Comparison of ENCODE assay signal across 8 cellular contexts in genomic region chr1:145846191-145846590, GRCh38. TPM values are rescaled to one million over a fixed set of nuclear protein-coding genes. Genes with fewer than 3 reads are reported as not detected.
DNase-seq lines count a peak whose midpoint lies in the region; ATAC-seq, FAIRE-seq and TF ChIP-seq lines count a peak whose summit lies in the region.

No MANE protein-coding gene starts in this region.

- DNase-seq in Ammon's horn (ENCODE audit: low spot score): peak; percentile 18
- DNase-seq in GM12891 (ENCODE audit: insufficient read length, low spot score): peak; percentile 66
- DNase-seq in astrocyte of the spinal cord (ENCODE audit: low read depth, low spot score): peak; percentile 32
- DNase-seq in cerebellar nuclear complex (lab: John Stamatoyannopoulos, UW): no peak

- no peaks in the 10 kb centered on the region for H3K79me2 ChIP-seq in OCI-LY1 (ENCODE audit: insufficient read depth, low read length)

- no peaks in the 10 kb centered on the region for H3K9me2 ChIP-seq in OCI-LY1 (ENCODE audit: low read depth, low read length)

- peak overlapping the region; percentile 72 for H3K4me2 ChIP-seq in OCI-LY1 (ENCODE audit: low read length)

- in situ Hi-C loops in astrocyte of the spinal cord (cut with HindIII; ENCODE audit: low sequenced_read_pairs): no loop called here

- no peaks in the 10 kb centered on the region for H3F3A ChIP-seq in OCI-LY1 (ENCODE audit: insufficient read depth, low read length)

- H3K4me3 ChIP-seq in OCI-LY1 (ENCODE audit: low read depth, low read length, poor library complexity, severe bottlenecking): peak overlapping the region; percentile 66
- H3K4me3 ChIP-seq in astrocyte of the spinal cord (ENCODE audit: low read depth, low read length): peak overlapping the region; percentile 53
- peak overlapping the region; percentile 47 for H3K4me3 ChIP-seq in iPS-11a (ENCODE audit: low read depth, low read length)
- H3K4me3 ChIP-seq in skeletal muscle tissue (ENCODE audit: low read length in 3 of 3): peak overlapping the region; percentile 72 to 85 (median 77)

- H3K4me1 ChIP-seq in OCI-LY1 (ENCODE audit: insufficient read depth, low read length, severe bottlenecking): peaks cover 17% of the 10 kb centered on the region
- peaks cover 9 to 17% (median 10%) of the 10 kb centered on the region in 3 donors for H3K4me1 ChIP-seq in skeletal muscle tissue (ENCODE audit: control insufficient read depth in 3 of 3, insufficient read depth in 3 of 3, low read length in 3 of 3)

- H3K27me3 ChIP-seq in OCI-LY1 (ENCODE audit: insufficient read depth, low read length) (no peaks in the 10 kb centered on the region), skeletal muscle tissue (ENCODE audit: control insufficient read depth in 3 of 3, insufficient read depth in 3 of 3, low read length in 3 of 3) (no peaks in the 10 kb centered on the region)

- TF ChIP-seq CTCF in OCI-LY1 (IDR thresholded peaks at IDR 0.05; ENCODE audit: low read length) (peak; percentile 68), astrocyte of the spinal cord (IDR thresholded peaks at IDR 0.05; ENCODE audit: low read depth, low read length) (peak; percentile 77)

- H3K9me3 ChIP-seq in OCI-LY1 (ENCODE audit: low read length): no peaks in the 10 kb centered on the region
- no peaks in the 10 kb centered on the region for H3K9me3 ChIP-seq in skeletal muscle tissue (ENCODE audit: control insufficient read depth in 3 of 3, low read length in 3 of 3)

- TF ChIP-seq POLR2A in GM12891 (IDR thresholded peaks at IDR 0.05; ENCODE audit: low read depth, low read length): no peak

- peak; percentile 72 for FAIRE-seq in GM12891 (lab: Jason Lieb, UNC)

- H2AFZ ChIP-seq in OCI-LY1 (ENCODE audit: low read length): no peak overlapping the region

- no peak for ATAC-seq in GM18870 (IDR thresholded peaks at IDR 0.05; ENCODE audit: unreplicated experiment)

- H3K36me3 ChIP-seq in OCI-LY1 (ENCODE audit: insufficient read depth, low read length) (peaks cover 40% of the 10 kb centered on the region), skeletal muscle tissue (ENCODE audit: control insufficient read depth in 3 of 3, insufficient read depth in 3 of 3, low read length in 3 of 3) (peaks cover 31 to 51% (median 41%) of the 10 kb centered on the region in 3 donors)

- H3K27ac ChIP-seq in OCI-LY1 (ENCODE audit: low read depth, low read length, poor library complexity, severe bottlenecking) (peak overlapping the region; percentile 66), skeletal muscle tissue (ENCODE audit: low read depth, low read length) (peak overlapping the region; percentile 48)

- H4K20me1 ChIP-seq in OCI-LY1 (ENCODE audit: insufficient read depth, low read length): no peaks in the 10 kb centered on the region

- peak overlapping the region; percentile 69 for H3K9ac ChIP-seq in OCI-LY1 (ENCODE audit: low read length)
- H3K9ac ChIP-seq in skeletal muscle tissue (ENCODE audit: low read depth in 1 of 3, low read length in 3 of 3): peak overlapping the region in 2 of 3 donors; percentile 75 to 92

TF ChIP-seq in GM12891, 5 proteins besides CTCF, POLR2A, EP300 and RAD21:
- TF ChIP-seq SPI1 (IDR thresholded peaks at IDR 0.05; ENCODE audit: low read depth, low read length) (no peak), PAX5 (IDR thresholded peaks at IDR 0.05; ENCODE audit: insufficient read depth, low read length, severe bottlenecking) (no peak), POLR2AphosphoS5 (IDR thresholded peaks at IDR 0.05; ENCODE audit: low read depth, low read length) (no peak), POU2F2 (IDR thresholded peaks at IDR 0.05; ENCODE audit: low read depth, low read length) (no peak), TAF1 (IDR thresholded peaks at IDR 0.05; ENCODE audit: low read depth, low read length) (no peak)
TF ChIP-seq in GM12891: peak in this region for 0.

RNA-seq across cellular contexts. Expression of gene NUDT17, which starts 0.8 kb away (rescaled TPM):
- polyA plus RNA-seq in GM12891 (2012; ENCODE audit: low read depth, missing spikeins): 4.1 TPM
- 8.9 TPM for total RNA-seq in skeletal muscle tissue

RNA-seq across cellular contexts. Expression of gene PIAS3, which starts 12.7 kb away (rescaled TPM):
- polyA plus RNA-seq in GM12891 (2012; ENCODE audit: low read depth, missing spikeins): 10.4 TPM
- total RNA-seq in skeletal muscle tissue: 5.7 TPM

RNA-seq across cellular contexts. Expression of gene POLR3C, which starts 22.2 kb away (rescaled TPM):
- 20.7 TPM for polyA plus RNA-seq in GM12891 (2012; ENCODE audit: low read depth, missing spikeins)
- 22.4 TPM for total RNA-seq in skeletal muscle tissue

RNA-seq across cellular contexts. Expression of gene RNF115, which starts 22.3 kb away (rescaled TPM):
- polyA plus RNA-seq in GM12891 (2012; ENCODE audit: low read depth, missing spikeins): 4.9 TPM
- 13.6 TPM for total RNA-seq in skeletal muscle tissue

RNA-seq across cellular contexts. Expression of gene ANKRD35, which starts 39.5 kb away (rescaled TPM):
- not detected for polyA plus RNA-seq in GM12891 (2012; ENCODE audit: low read depth, missing spikeins)
- total RNA-seq in skeletal muscle tissue: 1.6 TPM

Comparison
In these comparisons a context has a peak if more than half of its experiments do, and no peak if none do; other contexts are left out.
1. DNase-seq: peak in Ammon's horn (single experiment), GM12891 (single experiment) and astrocyte of the spinal cord (single experiment); none in cerebellar nuclear complex (0 of 2).
2. Peak in every context shown above with its lines, with median percentiles within 50 percentile points of each other: H3K4me3 ChIP-seq.